Comparison of ENCODE assay signal across 1 cellular context in genomic region chr19:19777692-19778091, GRCh38.
TF ChIP-seq lines count a peak whose summit lies in the region.

No MANE protein-coding gene starts in this region.

TF ChIP-seq in A549, 52 proteins besides CTCF, POLR2A, EP300 and RAD21 (continued from another document):
- TF ChIP-seq PBX3 (IDR thresholded peaks at IDR 0.05) (no peak), HEYL (CRISPR knock-in tag; IDR thresholded peaks at IDR 0.05) (no peak), ATOH8 (CRISPR knock-in tag; IDR thresholded peaks at IDR 0.05; ENCODE audit: low read depth) (no peak), KDM1A (IDR thresholded peaks at IDR 0.05; ENCODE audit: low read depth) (no peak), MAZ (IDR thresholded peaks at IDR 0.05; ENCODE audit: borderline replicate concordance, low read depth, low read length) (no peak), ZNF302 (CRISPR knock-in tag; IDR thresholded peaks at IDR 0.05) (no peak), SMC3 (IDR thresholded peaks at IDR 0.05) (no peak), HOXB13 (CRISPR knock-in tag; IDR thresholded peaks at IDR 0.05; ENCODE audit: low read depth) (no peak), MAX (IDR thresholded peaks at IDR 0.05) (no peak), ESRRA (IDR thresholded peaks at IDR 0.05; ENCODE audit: borderline replicate concordance, low read length) (no peak), HOXB5 (CRISPR knock-in tag; IDR thresholded peaks at IDR 0.05) (no peak), NFE2L2 (conservative IDR thresholded peaks at IDR 0.05; ENCODE audit: low read length) (no peak), ELK1 (IDR thresholded peaks at IDR 0.05; ENCODE audit: low read depth, low read length) (no peak), FOSL2 (IDR thresholded peaks at IDR 0.05) (no peak), FOSL2 (CRISPR knock-in tag; IDR thresholded peaks at IDR 0.05) (no peak)
